ENCODE assay signal across 17 cellular contexts in genomic region chr2:112174383-112174782, GRCh38. TPM values are rescaled to one million over a fixed set of nuclear protein-coding genes. Genes with fewer than 3 reads are reported as not detected.
A peak's percentile ranks its signal among the peaks of the same experiment; 100 is the strongest.
DNase-seq lines count a peak whose midpoint lies in the region; ATAC-seq, FAIRE-seq and TF ChIP-seq lines count a peak whose summit lies in the region.
"Had no signal": no experiment of that assay in that cellular context is flagged by ENCODE, and none has a peak within 500 bp of the region (broad histone marks: within the 10 kb centered on the region; RNA-seq: fewer than 3 reads in every experiment).

No MANE protein-coding gene starts in this region.

- peak overlapping the region; percentile 44 for H3K27ac Mint-ChIP-seq in activated T-helper 17 cell treated with anti-CD3 and anti-CD28 coated beads, Interleukin-2, amount 50 U/mL, for 72 hours
- H3K27ac Mint-ChIP-seq: CD8-positive, alpha-beta T cell had no signal

- H3K9me3 Mint-ChIP-seq in activated T-helper 17 cell treated with anti-CD3 and anti-CD28 coated beads, Interleukin-2, amount 50 U/mL, for 72 hours, result no peaks in the 10 kb centered on the region
- H3K9me3 Mint-ChIP-seq: CD8-positive, alpha-beta T cell had no signal

- in situ Hi-C loops in HepG2 (cut with HindIII; ENCODE audit: extremely low pct_ligation_motif_present, low pct_unique_long_range_greater_than_20kb), result no loop called here

- no peaks in the 10 kb centered on the region for H3F3A ChIP-seq in Loucy (ENCODE audit: low read depth)

- peak overlapping the region; percentile 73 for H3K4me3 Mint-ChIP-seq in activated T-helper 17 cell treated with anti-CD3 and anti-CD28 coated beads, Interleukin-2, amount 50 U/mL, for 72 hours
- H3K4me3 Mint-ChIP-seq: CD8-positive, alpha-beta T cell had no signal

- DNase-seq in HepG2 (ENCODE audit: low spot score) (no peak), right lobe of liver (no peak), NCI-H1417 (lab: John Stamatoyannopoulos, UW) (no peak), iPS-NIHi7 (ENCODE audit: extremely low spot score) (no peak)
- DNase-seq: AML-193; CD8-positive, alpha-beta T cell; DMS79; MG63; NCI-H1092; NCI-H2081 treated with DMSO at 0.1 percent for 48 hours; NCI-H524; SHP77 treated with DMSO at 0.1 percent for 48 hours had no signal

- H3K4me2 ChIP-seq in HepG2 (ENCODE audit: low read depth, low read length) (peak overlapping the region; percentile 67), Loucy (ENCODE audit: low read depth, low read length, poor library complexity, severe bottlenecking) (no peak overlapping the region)

- no peaks in the 10 kb centered on the region for H3K9me2 ChIP-seq in Loucy (replicated peaks; ENCODE audit: low read depth, low read length)

- TF ChIP-seq CTCF in HepG2 (CRISPR knock-in tag; IDR thresholded peaks at IDR 0.05), result no peak
- TF ChIP-seq CTCF in right lobe of liver (IDR thresholded peaks at IDR 0.05), result no peak
- TF ChIP-seq CTCF in Loucy (conservative IDR thresholded peaks at IDR 0.05; ENCODE audit: low read length), result no peak

- ATAC-seq in HepG2 (no peak), right lobe of liver (no peak), HG02571 (IDR thresholded peaks at IDR 0.05; ENCODE audit: unreplicated experiment) (no peak)
- ATAC-seq in activated T-helper 17 cell treated with anti-CD3 and anti-CD28 coated beads, Interleukin-2, amount 50 U/mL, for 72 hours (replicated peaks), result peak; percentile 56
- ATAC-seq: CD8-positive, alpha-beta T cell; SK-N-SH treated with all-trans-retinoic acid at 6 μM for 48 hours had no signal

- H3K79me2 ChIP-seq in HepG2 (ENCODE audit: insufficient read depth, low read length), result no peaks in the 10 kb centered on the region
- H3K79me2 ChIP-seq in Loucy (ENCODE audit: insufficient read depth, low read length), result no peaks in the 10 kb centered on the region

- no peaks in the 10 kb centered on the region for H3K27me3 Mint-ChIP-seq in activated T-helper 17 cell treated with anti-CD3 and anti-CD28 coated beads, Interleukin-2, amount 50 U/mL, for 72 hours

- CTCF ChIA-PET in HepG2 (lab: Yijun Ruan, JAX; ENCODE audit: low intra/inter-chr PET ratio, low total read pairs), result no interaction called here

- POLR2A ChIA-PET in HepG2 (lab: Yijun Ruan, JAX), result interaction anchor here (1.0 kb wide), 1 partner anchor 11 kb away, joined by 3 read pairs; no protein-coding TSS in a partner anchor

- intact Hi-C loops in HepG2 (cut with micrococcal nuclease; ENCODE audit: unreplicated experiment), result loop anchor here (2.0 kb wide), 1 partner anchor 26 kb away; no protein-coding TSS in a partner anchor
- intact Hi-C loops in right lobe of liver (cut with DNase I), result no loop called here

- no peaks in the 10 kb centered on the region for H3K36me3 Mint-ChIP-seq in activated T-helper 17 cell treated with anti-CD3 and anti-CD28 coated beads, Interleukin-2, amount 50 U/mL, for 72 hours (ENCODE audit: low read depth)
- H3K36me3 Mint-ChIP-seq: CD8-positive, alpha-beta T cell had no signal

- H3K4me1 Mint-ChIP-seq in activated T-helper 17 cell treated with anti-CD3 and anti-CD28 coated beads, Interleukin-2, amount 50 U/mL, for 72 hours, result peaks cover 23% of the 10 kb centered on the region

- no peak overlapping the region; the same call in 1 of the 2 replicates for H3K9ac ChIP-seq in HepG2 (ENCODE audit: insufficient read depth, low read depth, low read length)
- H3K9ac ChIP-seq in Loucy (ENCODE audit: low read depth, low read length, poor library complexity, severe bottlenecking), result no peak overlapping the region

- no peak for FAIRE-seq in HepG2 (lab: Jason Lieb, UNC)

- 56% methylated on average over 4 of the region's 4 CpGs for WGBS in HepG2 (ENCODE audit: low lambda C conversion rate)
- 82% methylated on average over 4 of the region's 4 CpGs for WGBS in right lobe of liver (ENCODE audit: insufficient coverage, low coverage, low lambda C conversion rate, missing lambda C conversion rate)

- H3K27ac ChIP-seq in HepG2 (ENCODE audit: extremely low read length, insufficient read depth, low read length) (no peak overlapping the region), right lobe of liver (no peak overlapping the region)

- H4K20me1 ChIP-seq in HepG2 (ENCODE audit: insufficient read depth, low read length) (no peaks in the 10 kb centered on the region), Loucy (ENCODE audit: insufficient read depth, low read length, poor library complexity, severe bottlenecking) (no peaks in the 10 kb centered on the region)

- H3K4me1 ChIP-seq in HepG2 (ENCODE audit: insufficient read depth, low read length), result peaks cover 37% of the 10 kb centered on the region
- H3K4me1 ChIP-seq in right lobe of liver, result no peaks in the 10 kb centered on the region
- peaks cover 10% of the 10 kb centered on the region for H3K4me1 ChIP-seq in Loucy (ENCODE audit: insufficient read depth, low read length, poor library complexity, severe bottlenecking)
- H3K4me1 ChIP-seq: HAP-1 had no signal

- TF ChIP-seq RAD21 in HepG2 (CRISPR knock-in tag; IDR thresholded peaks at IDR 0.05), result no peak

- H3K4me3 ChIP-seq in HepG2 (replicated peaks in 1 of 3; ENCODE audit: insufficient read depth in 1 of 3, low read depth in 2 of 3, low read length in 3 of 3), result no peak overlapping the region
- no peak overlapping the region for H3K4me3 ChIP-seq in right lobe of liver
- no peak overlapping the region for H3K4me3 ChIP-seq in Loucy (ENCODE audit: low read length, poor library complexity, severe bottlenecking)
- H3K4me3 ChIP-seq: HAP-1, MG63 had no signal

- no peak for TF ChIP-seq POLR2A in HepG2 (IDR thresholded peaks at IDR 0.05; ENCODE audit: insufficient read depth in 1 of 2, low read depth in 2 of 2, low read length in 2 of 2)
- TF ChIP-seq POLR2A in right lobe of liver (IDR thresholded peaks at IDR 0.05), result no peak

- H2AFZ ChIP-seq in HepG2 (ENCODE audit: low read length) (no peak overlapping the region), Loucy (ENCODE audit: low read length) (peak overlapping the region; percentile 38)

- H3K9me3 ChIP-seq in HepG2 (ENCODE audit: low read length), result no peaks in the 10 kb centered on the region
- no peaks in the 10 kb centered on the region for H3K9me3 ChIP-seq in right lobe of liver
- no peaks in the 10 kb centered on the region for H3K9me3 ChIP-seq in Loucy (ENCODE audit: insufficient read depth, low read depth, low read length)
- H3K9me3 ChIP-seq: HAP-1, MG63 had no signal

- BruUV-seq in HepG2 (replicated peaks; lab: Mats Ljungman, UMichigan), result no TSS peak

- H3K36me3 ChIP-seq in HepG2 (replicated peaks in 1 of 2; ENCODE audit: control insufficient read depth in 1 of 2, insufficient read depth in 2 of 2, low read length in 2 of 2) (no peaks in the 10 kb centered on the region), right lobe of liver (no peaks in the 10 kb centered on the region), Loucy (ENCODE audit: insufficient read depth, low read length) (no peaks in the 10 kb centered on the region)
- H3K36me3 ChIP-seq: HAP-1, MG63 had no signal

- TF ChIP-seq EP300 in HepG2 (IDR thresholded peaks at IDR 0.05; ENCODE audit: low read depth in 2 of 2, low read length in 2 of 2), result no peak
- TF ChIP-seq EP300 in HepG2 (CRISPR knock-in tag; IDR thresholded peaks at IDR 0.05; ENCODE audit: borderline replicate concordance), result no peak

- H3K27me3 ChIP-seq in HepG2 (ENCODE audit: control insufficient read depth in 1 of 2, insufficient read depth in 2 of 2, low read length in 2 of 2) (no peaks in the 10 kb centered on the region), right lobe of liver (no peaks in the 10 kb centered on the region), Loucy (ENCODE audit: insufficient read depth, low read length, poor library complexity, severe bottlenecking) (no peaks in the 10 kb centered on the region)
- H3K27me3 ChIP-seq: MG63 had no signal

TF ChIP-seq in HepG2, 621 proteins besides CTCF, POLR2A, EP300 and RAD21 (continues in another document):
- TF ChIP-seq ZNF7 (CRISPR knock-in tag; IDR thresholded peaks at IDR 0.05) (no peak), TBX3 (IDR thresholded peaks at IDR 0.05; ENCODE audit: borderline replicate concordance) (no peak), TOPORS (CRISPR knock-in tag; IDR thresholded peaks at IDR 0.05) (no peak), ZNF292 (CRISPR knock-in tag; IDR thresholded peaks at IDR 0.05; ENCODE audit: borderline replicate concordance, low read depth) (0 out of 2 replicates have a peak, but pooled peaks have one; percentile 17), ZNF501 (CRISPR knock-in tag; IDR thresholded peaks at IDR 0.05) (0 out of 2 replicates have a peak, but pooled peaks have one; percentile 21), ATRX (CRISPR knock-in tag; IDR thresholded peaks at IDR 0.05; ENCODE audit: borderline replicate concordance) (no peak), ZMYM4 (CRISPR knock-in tag; IDR thresholded peaks at IDR 0.05) (no peak), POLR2AphosphoS2 (IDR thresholded peaks at IDR 0.05; ENCODE audit: low read depth, low read length) (no peak), SYNCRIP (IDR thresholded peaks at IDR 0.05; ENCODE audit: insufficient read depth, low read depth, low read length) (no peak)

RNA-seq across cellular contexts. Expression of gene FBLN7, which starts 36.2 kb away (rescaled TPM):
- 0.95 and 1.4 TPM in 2 replicates for total RNA-seq in HepG2 (2016; rRNA removed; fragmentation: Illumina TruSeq; extraction: Trizol)
- total RNA-seq in HepG2 (2016; cell fraction: cytosol; rRNA removed; fragmentation: Illumina TruSeq; extraction: Trizol; ENCODE audit: low read depth), result 0.53 and 1.0 TPM in 2 replicates
- total RNA-seq in HepG2 (2016; cell fraction: insoluble cytoplasmic fraction; rRNA removed; fragmentation: Illumina TruSeq; extraction: Trizol), result 0.52 and 1.1 TPM in 2 replicates
- 0.87 and 0.90 TPM in 2 replicates for total RNA-seq in HepG2 (2016; cell fraction: membrane; rRNA removed; fragmentation: Illumina TruSeq; extraction: Trizol)
- total RNA-seq in HepG2 (2016; cell fraction: nucleus; rRNA removed; fragmentation: Illumina TruSeq; extraction: Trizol), result 2.6 and 2.7 TPM in 2 replicates
- 2.3 and 2.4 TPM in 2 replicates for polyA plus RNA-seq in HepG2 (2011; rRNA removed)
- 2.2 and 2.5 TPM in 2 replicates for polyA plus RNA-seq in HepG2 (2011; cell fraction: cytosol; rRNA removed)
- polyA plus RNA-seq in HepG2 (2011; cell fraction: nucleus; rRNA removed), result 5.3 and 6.4 TPM in 2 replicates
- polyA plus RNA-seq in HepG2 (2012), result 5.1 and 5.4 TPM in 2 replicates
- 1.1 and 1.2 TPM in 2 replicates for polyA plus RNA-seq in HepG2 (2016; cell fraction: cytosol; fragmentation: Illumina TruSeq; extraction: Trizol; ENCODE audit: low read depth)
- 2.1 and 2.2 TPM in 2 replicates for polyA plus RNA-seq in HepG2 (2016; cell fraction: insoluble cytoplasmic fraction; fragmentation: Illumina TruSeq; extraction: Trizol; ENCODE audit: low read depth)
- 1.6 and 1.7 TPM in 2 replicates for polyA plus RNA-seq in HepG2 (2016; cell fraction: membrane; fragmentation: Illumina TruSeq; extraction: Trizol; ENCODE audit: low read depth)
- 6.5 TPM in 2 replicates for polyA plus RNA-seq in HepG2 (2016; cell fraction: nucleus; fragmentation: Illumina TruSeq; extraction: Trizol; ENCODE audit: insufficient read depth, low read depth)
- 3.2 TPM in 1 of 2 replicates, not detected in the other for polyA minus RNA-seq in HepG2 (2011; rRNA and poly(A)+ RNA removed; ENCODE audit: low replicate concordance)
- polyA minus RNA-seq in HepG2 (2011; cell fraction: cytosol; rRNA and poly(A)+ RNA removed), result 1.6 and 2.9 TPM in 2 replicates
- polyA minus RNA-seq in HepG2 (2011; cell fraction: nucleus; rRNA and poly(A)+ RNA removed), result 3.4 and 4.0 TPM in 2 replicates
- total RNA-seq in right lobe of liver, result 1 to 10 TPM; 1.2 to 5.4 (median 2.9) TPM
- 10 to 100 TPM; 24.4 to 49.9 TPM for total RNA-seq in activated T-helper 17 cell treated with anti-CD3 and anti-CD28 coated beads, Interleukin-2, amount 50 U/mL, for 72 hours
